9 cellular contexts compared by ENCODE assay signal in the genomic region with DNA sequence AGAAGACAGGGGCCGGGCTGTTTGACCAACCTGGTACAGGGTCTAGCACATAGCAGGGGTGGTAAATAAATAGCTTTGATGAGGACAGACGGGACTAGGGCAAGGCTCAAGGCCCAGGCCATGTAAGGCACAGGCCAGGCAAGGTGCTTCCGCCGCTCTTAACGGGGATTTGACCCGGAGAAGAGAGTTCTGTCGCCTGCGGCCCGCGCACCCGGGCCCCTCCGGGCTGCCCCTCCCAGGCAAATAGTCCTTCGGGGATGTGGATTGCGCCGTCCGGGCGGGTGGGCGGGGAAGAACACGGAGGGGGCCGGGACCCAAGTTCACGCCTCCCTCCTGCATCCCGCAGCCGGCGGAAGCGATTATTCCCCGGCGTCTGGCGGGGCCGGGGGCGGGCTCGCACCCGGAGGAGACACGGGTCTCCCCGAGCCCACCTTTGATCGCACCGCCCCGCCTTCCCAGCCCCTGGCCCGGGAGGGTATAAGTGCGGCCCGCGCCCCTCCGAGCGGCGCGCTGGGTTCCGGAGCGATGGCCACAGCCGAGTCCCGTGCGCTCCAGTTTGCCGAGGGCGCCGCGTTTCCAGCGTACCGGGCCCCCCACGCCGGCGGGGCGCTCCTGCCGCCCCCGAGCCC. TPM values are rescaled to one million over a fixed set of nuclear protein-coding genes. Genes with fewer than 3 reads are reported as not detected.
A peak's percentile ranks its signal among the peaks of the same experiment; 100 is the strongest.
DNase-seq lines count a peak whose midpoint lies in the region; ATAC-seq and TF ChIP-seq lines count a peak whose summit lies in the region.
"Had no signal": no experiment of that assay in that cellular context is flagged by ENCODE, and none has a peak within 500 bp of the region (broad histone marks: within the 10 kb centered on the region; RNA-seq: fewer than 3 reads in every experiment).

MIXL1 (plus strand) TSS at position 508 of the 629 bp plus-strand sequence; CDS start at position 526, 18 bp downstream.

- peak within 1 kb of the TSS; percentile 45 for H3K4me3 ChIP-seq in BJ (ENCODE audit: low read depth, low read length)
- H3K4me3 ChIP-seq in lung = peak within 1 kb of the TSS; percentile 35

- DNase-seq in BJ (ENCODE audit: low read depth) (no peak), astrocyte of the hippocampus (ENCODE audit: low read depth, low spot score) (peak; percentile 34), lung (ENCODE audit: low spot score) (no peak), NCI-H345 treated with DMSO at 0.1 percent for 48 hours (lab: John Stamatoyannopoulos, UW; ENCODE audit: unreplicated experiment) (no peak), C1 segment of cervical spinal cord (lab: John Stamatoyannopoulos, UW) (no peak)
- no peak for DNase-seq in NK-92 treated with Interleukin-12 subunit alpha and Interleukin-12 subunit beta, amount 100 ng/mL, for 24 hours (lab: John Stamatoyannopoulos, UW)

- peaks cover 0 to 5% of the 10 kb centered on the region in 2 donors for H3K4me1 ChIP-seq in lung (ENCODE audit: control insufficient read depth in 2 of 2, insufficient read depth in 2 of 2, low read length in 2 of 2)

- 4 to 8% methylated on average over 38 to 62 of the region's 62 CpGs for WGBS in lung, 2 donors

- peaks cover 7% of the 10 kb centered on the region; the same call in 1 of the 2 replicates for H3K27me3 ChIP-seq in BJ (ENCODE audit: control insufficient read depth, insufficient read depth, low read length)
- H3K27me3 ChIP-seq in lung (ENCODE audit: control insufficient read depth, insufficient read depth) = no peaks in the 10 kb centered on the region

- peak; percentile 38 for ATAC-seq in GM18909 (IDR thresholded peaks at IDR 0.05; ENCODE audit: poor library complexity, unreplicated experiment)
- peak; percentile 37 for ATAC-seq in HG03139 (IDR thresholded peaks at IDR 0.05; ENCODE audit: unreplicated experiment)
- ATAC-seq in lung (ENCODE audit: insufficient read depth, low FRiP score) = no peak

- H3K36me3 ChIP-seq in BJ (ENCODE audit: control insufficient read depth, insufficient read depth, low read length) (no peaks in the 10 kb centered on the region), lung (ENCODE audit: control insufficient read depth in 2 of 2, insufficient read depth in 2 of 2, low read length in 2 of 2) (no peaks in the 10 kb centered on the region)

- H3K9me3 ChIP-seq in lung (ENCODE audit: control insufficient read depth in 2 of 2, insufficient read depth in 1 of 2, low read length in 1 of 2) = no peaks in the 10 kb centered on the region

- no peak within 1 kb of the TSS for H3K27ac ChIP-seq in lung (ENCODE audit: low read depth in 1 of 2, low read length in 1 of 2)
- H3K27ac ChIP-seq: KMS-11 had no signal

- CTCF ChIA-PET in BJ (lab: Yijun Ruan, JAX) = interaction anchor here (0.8 to 1.0 kb wide), 2 partner anchors 20 to 27 kb away, joined by 3 to 5 read pairs; no protein-coding TSS in a partner anchor

- TF ChIP-seq CTCF in BJ (IDR thresholded peaks at IDR 0.05; ENCODE audit: insufficient read depth, low read depth, low read length) (no peak), lung (IDR thresholded peaks at IDR 0.05; ENCODE audit: control extremely low read depth, extremely low read depth) (no peak)

- POLR2A ChIA-PET in BJ (lab: Charles Lee) = no interaction called here

RNA-seq across cellular contexts. Expression of gene MIXL1, which starts in this region (rescaled TPM):
- polyA plus RNA-seq in BJ (2011; rRNA removed) = 0.07 and 0.09 TPM in 2 replicates
- not detected in 2 replicates for polyA minus RNA-seq in BJ (2011; rRNA and poly(A)+ RNA removed)
- under 1 TPM in 1 of 2 donors, not detected in 1; 0.49 TPM for total RNA-seq in lung
- polyA plus RNA-seq in lung = under 1 TPM in 1 of 2 donors, not detected in 1; 0.03 TPM
